8 cellular contexts compared by ENCODE assay signal in the genomic region with DNA sequence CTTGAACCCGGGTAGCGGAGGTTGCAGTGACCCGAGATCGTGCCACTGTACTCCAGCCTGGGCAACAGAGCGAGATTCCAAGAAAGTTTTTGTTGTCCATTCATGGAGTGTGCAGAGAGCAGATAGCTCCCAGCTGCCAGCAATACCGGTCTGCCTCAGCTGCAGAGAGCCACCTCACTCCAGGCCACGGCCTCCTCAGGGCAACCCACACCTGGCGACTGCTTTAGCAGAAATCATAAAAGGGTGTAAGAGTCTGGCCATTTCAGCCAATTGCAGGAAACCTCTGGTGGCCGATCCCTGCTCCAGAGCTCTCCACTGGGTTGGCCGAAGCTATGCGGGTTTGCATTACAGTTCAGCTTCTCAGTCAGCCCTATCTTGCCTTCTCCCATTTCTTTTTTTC.
"Had no signal": no experiment of that assay in that cellular context is flagged by ENCODE, and none has a peak within 500 bp of the region (broad histone marks: within the 10 kb centered on the region; RNA-seq: fewer than 3 reads in every experiment).

No MANE protein-coding gene starts in this region.

- H3K36me3 ChIP-seq: HAP-1 had no signal

- H3K4me3 Mint-ChIP-seq: HFFc6 had no signal

- DNase-seq: GM23248, GOT3, H7, HFFc6, IMR-90 had no signal

- ATAC-seq: HCT116, K562 had no signal

- H3K9me3 ChIP-seq: HAP-1 had no signal

- H3K4me3 ChIP-seq: GM23248, HAP-1, K562 had no signal

- H3K4me1 ChIP-seq: HAP-1 had no signal

- H3K27ac Mint-ChIP-seq: HFFc6 had no signal

- H3K9me3 Mint-ChIP-seq: HFFc6 had no signal

- H3K27ac ChIP-seq: GM23248 had no signal
